15 cellular contexts compared by ENCODE assay signal in genomic region chr12:3152013-3152412, GRCh38.
DNase-seq lines count a peak whose midpoint lies in the region; ATAC-seq, FAIRE-seq and TF ChIP-seq lines count a peak whose summit lies in the region.
"Had no signal": no experiment of that assay in that cellular context is flagged by ENCODE, and none has a peak within 500 bp of the region (broad histone marks: within the 10 kb centered on the region; RNA-seq: fewer than 3 reads in every experiment).

No MANE protein-coding gene starts in this region.

- H3K9me3 ChIP-seq in astrocyte (ENCODE audit: insufficient read depth, low read depth, low read length) (no peaks in the 10 kb centered on the region), tibial artery (no peaks in the 10 kb centered on the region)
- H3K9me3 ChIP-seq: adrenal gland had no signal

- H3K36me3 ChIP-seq in astrocyte (ENCODE audit: insufficient read depth, low read length) (no peaks in the 10 kb centered on the region), tibial artery (peaks cover 0 to 4% (median 0%) of the 10 kb centered on the region in 3 donors)
- H3K36me3 ChIP-seq: adrenal gland had no signal

- H3K9me3 Mint-ChIP-seq in astrocyte (ENCODE audit: unreplicated experiment), result no peaks in the 10 kb centered on the region
- H3K9me3 Mint-ChIP-seq: naive B cell; T-helper 1 cell treated with Interleukin-12 subunit alpha and Interleukin-12 subunit beta and Interleukin-4 antibody, amounts not matched to agents 30 μg/mL and 1 μg/mL, for 36 hours had no signal

- ATAC-seq in GM21619 (IDR thresholded peaks at IDR 0.05; ENCODE audit: unreplicated experiment), result no peak

- H3K4me3 ChIP-seq in astrocyte (ENCODE audit: insufficient read depth, low read depth, low read length), result no peak overlapping the region
- H3K4me3 ChIP-seq in tibial artery, result peak overlapping the region; percentile 20 to 32
- H3K4me3 ChIP-seq: adrenal gland had no signal

- no peak for FAIRE-seq in astrocyte (lab: Jason Lieb, UNC)
- FAIRE-seq: endometrium had no signal

- H3K27me3 Mint-ChIP-seq in astrocyte (ENCODE audit: low read depth, unreplicated experiment), result peaks cover 3% of the 10 kb centered on the region

- H3K79me2 ChIP-seq in astrocyte (ENCODE audit: insufficient read depth, low read length), result peaks cover 9% of the 10 kb centered on the region

- no peak for TF ChIP-seq CTCF in astrocyte (IDR thresholded peaks at IDR 0.05; ENCODE audit: insufficient read depth, low read depth, low read length)
- TF ChIP-seq CTCF in tibial artery (IDR thresholded peaks at IDR 0.05), result no peak

- H3K27ac ChIP-seq in astrocyte (ENCODE audit: low read depth, low read length), result peak overlapping the region; percentile 67
- peak overlapping the region; percentile 72 to 74 for H3K27ac ChIP-seq in tibial artery

- H4K20me1 ChIP-seq in astrocyte (ENCODE audit: insufficient read depth, low read length), result peaks cover 44% of the 10 kb centered on the region

- H3K4me1 ChIP-seq in astrocyte (ENCODE audit: insufficient read depth, low read length), result peaks cover 23% of the 10 kb centered on the region
- peaks cover 0 to 53% (median 40%) of the 10 kb centered on the region in 4 donors for H3K4me1 ChIP-seq in tibial artery

- peaks cover 19% of the 10 kb centered on the region for H3K4me1 Mint-ChIP-seq in astrocyte (ENCODE audit: low read depth, unreplicated experiment)

- H3K36me3 Mint-ChIP-seq in astrocyte (ENCODE audit: low read depth, unreplicated experiment), result peaks cover 4% of the 10 kb centered on the region
- H3K36me3 Mint-ChIP-seq: naive B cell had no signal

- no peak overlapping the region for H2AFZ ChIP-seq in astrocyte (ENCODE audit: low read depth, low read length)

- intact Hi-C loops in tibial artery (cut with DNase I; ENCODE audit: low total_unique reads) (no loop called here), head of caudate nucleus (cut with DNase I) (no loop called here)

- peak overlapping the region; percentile 69 for H3K9ac ChIP-seq in astrocyte (ENCODE audit: low read length)

- H3K4me2 ChIP-seq in astrocyte (ENCODE audit: low read length), result peak overlapping the region; percentile 77

- no peak overlapping the region for H3K27ac Mint-ChIP-seq in astrocyte (ENCODE audit: unreplicated experiment)
- H3K27ac Mint-ChIP-seq: naive B cell; T-helper 1 cell treated with Interleukin-12 subunit alpha and Interleukin-12 subunit beta and Interleukin-4 antibody, amounts not matched to agents 30 μg/mL and 1 μg/mL, for 36 hours had no signal

- DNase-seq in DMS79 (lab: John Stamatoyannopoulos, UW), result peak; percentile 42
- DNase-seq in DMS79 treated with DMSO at 0.1 percent for 48 hours (lab: John Stamatoyannopoulos, UW), result no peak
- peak; percentile 32 for DNase-seq in astrocyte (ENCODE audit: low read depth)
- DNase-seq in iPS-NIHi11 (ENCODE audit: low spot score), result peak; percentile 49
- peak in 1 of 2 donors; percentile 84 for DNase-seq in tibial artery
- DNase-seq in head of caudate nucleus, result no peak
- no peak for DNase-seq in activated CD4-positive, CD25-positive, alpha-beta regulatory T cell (lab: John Stamatoyannopoulos, UW)
- DNase-seq: 8988T, DND-41, MV-4-11, naive B cell had no signal

- H3K27me3 ChIP-seq in astrocyte (ENCODE audit: insufficient read depth, low read length) (no peaks in the 10 kb centered on the region), tibial artery (no peaks in the 10 kb centered on the region)
- H3K27me3 ChIP-seq: adrenal gland had no signal

- no peak overlapping the region for H3K4me3 Mint-ChIP-seq in astrocyte (ENCODE audit: unreplicated experiment)
- H3K4me3 Mint-ChIP-seq: naive B cell; T-helper 1 cell treated with Interleukin-12 subunit alpha and Interleukin-12 subunit beta and Interleukin-4 antibody, amounts not matched to agents 30 μg/mL and 1 μg/mL, for 36 hours had no signal

Comparison
In these comparisons a context has a peak if more than half of its experiments do, and no peak if none do; other contexts are left out.
1. DNase-seq: peak in DMS79 (single experiment), astrocyte (single experiment) and iPS-NIHi11 (single experiment); none in DMS79 treated with DMSO at 0.1 percent for 48 hours (single experiment), head of caudate nucleus (0 of 42) and activated CD4-positive, CD25-positive, alpha-beta regulatory T cell (0 of 4).